In the genomic region with DNA sequence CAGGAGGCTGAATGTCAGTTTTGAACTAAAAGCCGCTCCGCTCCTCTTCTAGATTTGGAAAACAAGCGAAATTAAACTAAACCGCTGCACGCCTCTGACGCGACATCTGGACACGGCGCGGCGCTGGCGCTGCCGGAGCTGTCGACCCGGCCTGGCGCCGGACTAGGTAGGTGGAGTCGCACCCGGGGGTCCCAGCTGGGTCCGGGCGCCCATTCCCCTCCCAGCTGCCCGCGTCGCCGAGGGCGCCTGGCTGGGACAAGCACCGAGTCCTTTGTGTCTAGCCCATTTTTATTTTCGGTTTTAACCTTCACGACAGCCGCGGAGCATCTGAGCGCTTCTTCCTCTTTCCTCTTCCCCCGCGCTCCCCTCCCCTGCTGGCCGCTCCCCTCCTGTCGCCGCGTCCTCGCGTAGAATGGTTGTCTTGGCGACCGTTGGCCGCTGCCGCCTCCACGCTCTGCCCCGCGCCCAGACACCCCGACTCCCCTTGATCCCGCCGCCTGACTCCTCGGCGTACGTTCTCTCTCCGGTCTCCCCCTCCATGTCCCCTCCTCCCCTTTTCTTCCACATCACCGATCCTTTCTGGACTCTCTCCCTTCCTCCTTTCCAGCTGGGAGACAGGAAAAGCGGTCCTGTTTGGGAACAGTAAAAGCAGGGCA, we compare ENCODE assay signal across 1 cellular context.
A peak's percentile ranks its signal among the peaks of the same experiment; 100 is the strongest.
TF ChIP-seq lines count a peak whose summit lies in the region.

No MANE protein-coding gene starts in this region.

TF ChIP-seq in HepG2, 621 proteins besides CTCF, POLR2A, EP300 and RAD21 (continued from another document and continues in another):
- TF ChIP-seq ATM (IDR thresholded peaks at IDR 0.05; ENCODE audit: borderline replicate concordance), result no peak
- TF ChIP-seq RBM22 (optimal IDR thresholded peaks at IDR 0.05; ENCODE audit: low read length), result no peak
- TF ChIP-seq NR2F1 (CRISPR knock-in tag; IDR thresholded peaks at IDR 0.05), result no peak
- TF ChIP-seq RBFOX2 (IDR thresholded peaks at IDR 0.05; ENCODE audit: low read depth, low read length), result no peak
- TF ChIP-seq FOXA3 (CRISPR knock-in tag; IDR thresholded peaks at IDR 0.05), result no peak
- TF ChIP-seq, protein P1, sequence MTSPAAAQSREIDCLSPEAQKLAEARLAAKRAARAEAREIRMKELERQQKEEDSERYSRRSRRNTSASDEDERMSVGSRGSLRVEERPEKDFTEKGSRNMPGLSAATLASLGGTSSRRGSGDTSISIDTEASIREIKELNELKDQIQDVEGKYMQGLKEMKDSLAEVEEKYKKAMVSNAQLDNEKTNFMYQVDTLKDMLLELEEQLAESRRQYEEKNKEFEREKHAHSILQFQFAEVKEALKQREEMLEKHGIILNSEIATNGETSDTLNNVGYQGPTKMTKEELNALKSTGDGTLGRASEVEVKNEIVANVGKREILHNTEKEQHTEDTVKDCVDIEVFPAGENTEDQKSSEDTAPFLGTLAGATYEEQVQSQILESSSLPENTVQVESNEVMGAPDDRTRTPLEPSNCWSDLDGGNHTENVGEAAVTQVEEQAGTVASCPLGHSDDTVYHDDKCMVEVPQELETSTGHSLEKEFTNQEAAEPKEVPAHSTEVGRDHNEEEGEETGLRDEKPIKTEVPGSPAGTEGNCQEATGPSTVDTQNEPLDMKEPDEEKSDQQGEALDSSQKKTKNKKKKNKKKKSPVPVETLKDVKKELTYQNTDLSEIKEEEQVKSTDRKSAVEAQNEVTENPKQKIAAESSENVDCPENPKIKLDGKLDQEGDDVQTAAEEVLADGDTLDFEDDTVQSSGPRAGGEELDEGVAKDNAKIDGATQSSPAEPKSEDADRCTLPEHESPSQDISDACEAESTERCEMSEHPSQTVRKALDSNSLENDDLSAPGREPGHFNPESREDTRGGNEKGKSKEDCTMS (CRISPR knock-in tag; conservative IDR thresholded peaks at IDR 0.05), result no peak
- TF ChIP-seq ARHGAP35 (CRISPR knock-in tag; IDR thresholded peaks at IDR 0.05; ENCODE audit: borderline replicate concordance), result no peak
- no peak for TF ChIP-seq HOXD1 (CRISPR knock-in tag; IDR thresholded peaks at IDR 0.05)
- no peak for TF ChIP-seq ZBTB8A (CRISPR knock-in tag; IDR thresholded peaks at IDR 0.05; ENCODE audit: borderline replicate concordance, low read depth)
- TF ChIP-seq, protein P2, sequence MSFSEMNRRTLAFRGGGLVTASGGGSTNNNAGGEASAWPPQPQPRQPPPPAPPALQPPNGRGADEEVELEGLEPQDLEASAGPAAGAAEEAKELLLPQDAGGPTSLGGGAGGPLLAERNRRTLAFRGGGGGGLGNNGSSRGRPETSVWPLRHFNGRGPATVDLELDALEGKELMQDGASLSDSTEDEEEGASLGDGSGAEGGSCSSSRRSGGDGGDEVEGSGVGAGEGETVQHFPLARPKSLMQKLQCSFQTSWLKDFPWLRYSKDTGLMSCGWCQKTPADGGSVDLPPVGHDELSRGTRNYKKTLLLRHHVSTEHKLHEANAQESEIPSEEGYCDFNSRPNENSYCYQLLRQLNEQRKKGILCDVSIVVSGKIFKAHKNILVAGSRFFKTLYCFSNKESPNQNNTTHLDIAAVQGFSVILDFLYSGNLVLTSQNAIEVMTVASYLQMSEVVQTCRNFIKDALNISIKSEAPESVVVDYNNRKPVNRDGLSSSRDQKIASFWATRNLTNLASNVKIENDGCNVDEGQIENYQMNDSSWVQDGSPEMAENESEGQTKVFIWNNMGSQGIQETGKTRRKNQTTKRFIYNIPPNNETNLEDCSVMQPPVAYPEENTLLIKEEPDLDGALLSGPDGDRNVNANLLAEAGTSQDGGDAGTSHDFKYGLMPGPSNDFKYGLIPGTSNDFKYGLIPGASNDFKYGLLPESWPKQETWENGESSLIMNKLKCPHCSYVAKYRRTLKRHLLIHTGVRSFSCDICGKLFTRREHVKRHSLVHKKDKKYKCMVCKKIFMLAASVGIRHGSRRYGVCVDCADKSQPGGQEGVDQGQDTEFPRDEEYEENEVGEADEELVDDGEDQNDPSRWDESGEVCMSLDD (CRISPR knock-in tag; IDR thresholded peaks at IDR 0.05; ENCODE audit: borderline replicate concordance), result no peak
- TF ChIP-seq DBP (CRISPR knock-in tag; IDR thresholded peaks at IDR 0.05; ENCODE audit: not compliant biosample characterization), result no peak
- TF ChIP-seq ZSCAN29 (CRISPR knock-in tag; conservative IDR thresholded peaks at IDR 0.05), result no peak
- TF ChIP-seq ZNF180 (CRISPR knock-in tag; IDR thresholded peaks at IDR 0.05; ENCODE audit: borderline replicate concordance, low read depth), result no peak
- TF ChIP-seq CERS6 (CRISPR knock-in tag; IDR thresholded peaks at IDR 0.05), result no peak
- no peak for TF ChIP-seq HBP1 (CRISPR knock-in tag; IDR thresholded peaks at IDR 0.05; ENCODE audit: low read depth)
- TF ChIP-seq CC2D1A (CRISPR knock-in tag; IDR thresholded peaks at IDR 0.05), result no peak
- TF ChIP-seq SRY (CRISPR knock-in tag; IDR thresholded peaks at IDR 0.05), result no peak
- no peak for TF ChIP-seq HMG20B (CRISPR knock-in tag; conservative IDR thresholded peaks at IDR 0.05)
- TF ChIP-seq HNRNPK (IDR thresholded peaks at IDR 0.05; ENCODE audit: low read depth, low read length, poor library complexity, severe bottlenecking), result peak; percentile 42
- no peak for TF ChIP-seq DNMT1 (CRISPR knock-in tag; IDR thresholded peaks at IDR 0.05)
- no peak for TF ChIP-seq NFIC (IDR thresholded peaks at IDR 0.05; ENCODE audit: low read length)
- no peak for TF ChIP-seq KDM5A (IDR thresholded peaks at IDR 0.05; ENCODE audit: borderline replicate concordance, low read length)
- no peak for TF ChIP-seq ZNF569 (CRISPR knock-in tag; IDR thresholded peaks at IDR 0.05; ENCODE audit: borderline replicate concordance)
- no peak for TF ChIP-seq ZFP36L1 (CRISPR knock-in tag; IDR thresholded peaks at IDR 0.05)
- no peak for TF ChIP-seq GLI4 (CRISPR knock-in tag; IDR thresholded peaks at IDR 0.05; ENCODE audit: borderline replicate concordance)
- no peak for TF ChIP-seq NFYB (CRISPR knock-in tag; IDR thresholded peaks at IDR 0.05)
- TF ChIP-seq RBM39 (IDR thresholded peaks at IDR 0.05; ENCODE audit: low read depth, low read length, poor library complexity, severe bottlenecking), result peak; percentile 31
- no peak for TF ChIP-seq ZNF33B (CRISPR knock-in tag; IDR thresholded peaks at IDR 0.05)
- TF ChIP-seq RFX5 (IDR thresholded peaks at IDR 0.05; ENCODE audit: low read depth, low read length), result no peak
- no peak for TF ChIP-seq ZBTB3 (CRISPR knock-in tag; IDR thresholded peaks at IDR 0.05; ENCODE audit: borderline replicate concordance, low read depth)
- TF ChIP-seq ARNT (IDR thresholded peaks at IDR 0.05), result no peak
- no peak for TF ChIP-seq SIN3A (IDR thresholded peaks at IDR 0.05; ENCODE audit: borderline replicate concordance, low read depth, low read length)
- no peak for TF ChIP-seq ZFP41 (CRISPR knock-in tag; IDR thresholded peaks at IDR 0.05; ENCODE audit: borderline replicate concordance)
- TF ChIP-seq, protein P3, sequence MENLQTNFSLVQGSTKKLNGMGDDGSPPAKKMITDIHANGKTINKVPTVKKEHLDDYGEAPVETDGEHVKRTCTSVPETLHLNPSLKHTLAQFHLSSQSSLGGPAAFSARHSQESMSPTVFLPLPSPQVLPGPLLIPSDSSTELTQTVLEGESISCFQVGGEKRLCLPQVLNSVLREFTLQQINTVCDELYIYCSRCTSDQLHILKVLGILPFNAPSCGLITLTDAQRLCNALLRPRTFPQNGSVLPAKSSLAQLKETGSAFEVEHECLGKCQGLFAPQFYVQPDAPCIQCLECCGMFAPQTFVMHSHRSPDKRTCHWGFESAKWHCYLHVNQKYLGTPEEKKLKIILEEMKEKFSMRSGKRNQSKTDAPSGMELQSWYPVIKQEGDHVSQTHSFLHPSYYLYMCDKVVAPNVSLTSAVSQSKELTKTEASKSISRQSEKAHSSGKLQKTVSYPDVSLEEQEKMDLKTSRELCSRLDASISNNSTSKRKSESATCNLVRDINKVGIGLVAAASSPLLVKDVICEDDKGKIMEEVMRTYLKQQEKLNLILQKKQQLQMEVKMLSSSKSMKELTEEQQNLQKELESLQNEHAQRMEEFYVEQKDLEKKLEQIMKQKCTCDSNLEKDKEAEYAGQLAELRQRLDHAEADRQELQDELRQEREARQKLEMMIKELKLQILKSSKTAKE (CRISPR knock-in tag; IDR thresholded peaks at IDR 0.05; ENCODE audit: borderline replicate concordance), result no peak
- TF ChIP-seq MBD4 (IDR thresholded peaks at IDR 0.05; ENCODE audit: borderline replicate concordance, low read length), result no peak
- TF ChIP-seq ZNF777 (CRISPR knock-in tag; IDR thresholded peaks at IDR 0.05), result no peak
- no peak for TF ChIP-seq SALL1 (CRISPR knock-in tag; IDR thresholded peaks at IDR 0.05)
- peak; percentile 36; the same call in 1 of the 2 replicates for TF ChIP-seq ZNF501 (CRISPR knock-in tag; IDR thresholded peaks at IDR 0.05)
- TF ChIP-seq ZBTB37 (CRISPR knock-in tag; IDR thresholded peaks at IDR 0.05), result no peak
- no peak for TF ChIP-seq PHB2 (IDR thresholded peaks at IDR 0.05; ENCODE audit: partially characterized antibody)
- no peak for TF ChIP-seq ZNF101 (CRISPR knock-in tag; IDR thresholded peaks at IDR 0.05; ENCODE audit: borderline replicate concordance, low read depth)
- no peak for TF ChIP-seq ZNF644 (CRISPR knock-in tag; IDR thresholded peaks at IDR 0.05; ENCODE audit: low read depth)
- TF ChIP-seq ZNF549 (CRISPR knock-in tag; IDR thresholded peaks at IDR 0.05), result no peak
- peak; percentile 43; the same call in 1 of the 2 replicates for TF ChIP-seq MTF2 (CRISPR knock-in tag; IDR thresholded peaks at IDR 0.05; ENCODE audit: borderline replicate concordance)
- TF ChIP-seq POLR2AphosphoS5 (IDR thresholded peaks at IDR 0.05; ENCODE audit: low read depth, low read length), result no peak
- no peak for TF ChIP-seq FOXO1 (CRISPR knock-in tag; IDR thresholded peaks at IDR 0.05)
- no peak for TF ChIP-seq HIC2 (CRISPR knock-in tag; IDR thresholded peaks at IDR 0.05; ENCODE audit: low read depth)
- TF ChIP-seq SNRNP70 (IDR thresholded peaks at IDR 0.05; ENCODE audit: low read depth, low read length), result no peak
- TF ChIP-seq, protein P4, sequence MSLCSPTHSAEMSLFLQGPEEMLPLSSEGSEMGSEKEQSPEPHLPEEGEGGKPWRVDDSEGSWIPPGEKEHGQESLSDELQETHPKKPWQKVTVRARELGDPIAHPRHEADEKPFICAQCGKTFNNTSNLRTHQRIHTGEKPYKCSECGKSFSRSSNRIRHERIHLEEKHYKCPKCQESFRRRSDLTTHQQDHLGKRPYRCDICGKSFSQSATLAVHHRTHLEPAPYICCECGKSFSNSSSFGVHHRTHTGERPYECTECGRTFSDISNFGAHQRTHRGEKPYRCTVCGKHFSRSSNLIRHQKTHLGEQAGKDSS (CRISPR knock-in tag; IDR thresholded peaks at IDR 0.05; ENCODE audit: borderline replicate concordance, low read depth), result no peak
- TF ChIP-seq U2AF1 (optimal IDR thresholded peaks at IDR 0.05; ENCODE audit: low read depth, low read length), result no peak
- peak; percentile 75; the same call in 1 of the 2 replicates for TF ChIP-seq EZH2 (conservative IDR thresholded peaks at IDR 0.05; ENCODE audit: low read depth, low read length)
- no peak for TF ChIP-seq PTBP1 (IDR thresholded peaks at IDR 0.05; ENCODE audit: low read depth, low read length, poor library complexity, severe bottlenecking)
- TF ChIP-seq TBP (CRISPR knock-in tag; IDR thresholded peaks at IDR 0.05), result no peak
- no peak for TF ChIP-seq SNAI1 (CRISPR knock-in tag; IDR thresholded peaks at IDR 0.05; ENCODE audit: borderline replicate concordance)
- TF ChIP-seq ZNF484 (CRISPR knock-in tag; IDR thresholded peaks at IDR 0.05; ENCODE audit: borderline replicate concordance, low read depth), result no peak
